ENCODE assay signal across 2 cellular contexts in genomic region chr9:98416294-98416693, GRCh38.
TF ChIP-seq lines count a peak whose summit lies in the region.

No MANE protein-coding gene starts in this region.

TF ChIP-seq in HCT116, 20 proteins besides CTCF, POLR2A, EP300 and RAD21:
- TF ChIP-seq EGR1 (IDR thresholded peaks at IDR 0.05; ENCODE audit: low read depth) (no peak), MAX (IDR thresholded peaks at IDR 0.05) (no peak), SP1 (IDR thresholded peaks at IDR 0.05; ENCODE audit: low read depth) (no peak), JUND (IDR thresholded peaks at IDR 0.05) (no peak), EZH2 (IDR thresholded peaks at IDR 0.05) (no peak), ZBTB33 (IDR thresholded peaks at IDR 0.05; ENCODE audit: extremely low read depth, insufficient replicate concordance, low read length) (no peak), YY1 (IDR thresholded peaks at IDR 0.05; ENCODE audit: extremely low read depth, insufficient replicate concordance, low read depth, low read length) (no peak)

TF ChIP-seq in H1, 55 proteins besides CTCF, POLR2A, EP300 and RAD21:
- TF ChIP-seq MAFK (IDR thresholded peaks at IDR 0.05; ENCODE audit: low read depth, low read length) = no peak
- TF ChIP-seq FOSL1 (IDR thresholded peaks at IDR 0.05; ENCODE audit: insufficient read depth, low read depth, low read length) = no peak
- no peak for TF ChIP-seq POLR2AphosphoS5 (IDR thresholded peaks at IDR 0.05; ENCODE audit: low read depth, low read length)
- no peak for TF ChIP-seq BRCA1 (IDR thresholded peaks at IDR 0.05; ENCODE audit: low read depth, low read length)
- TF ChIP-seq CHD7 (IDR thresholded peaks at IDR 0.05; ENCODE audit: insufficient replicate concordance, low read length) = no peak
- TF ChIP-seq CHD2 (IDR thresholded peaks at IDR 0.05; ENCODE audit: low read length) = no peak
- no peak for TF ChIP-seq E2F6 (IDR thresholded peaks at IDR 0.05)
- TF ChIP-seq BACH1 (IDR thresholded peaks at IDR 0.05; ENCODE audit: low read length) = no peak
